In genomic region chr1:200671235-200671786, GRCh38 we compare ENCODE assay signal across 10 cellular contexts. TPM values are rescaled to one million over a fixed set of nuclear protein-coding genes. Genes with fewer than 3 reads are reported as not detected.
DNase-seq lines count a peak whose midpoint lies in the region; ATAC-seq and TF ChIP-seq lines count a peak whose summit lies in the region.
"Had no signal": no experiment of that assay in that cellular context is flagged by ENCODE, and none has a peak within 500 bp of the region (broad histone marks: within the 10 kb centered on the region; RNA-seq: fewer than 3 reads in every experiment).

No MANE protein-coding gene starts in this region.

- H3K4me3 Mint-ChIP-seq in activated CD8-positive, alpha-beta memory T cell treated with anti-CD3 and anti-CD28 coated beads, Interleukin-2, amount 10 ng/mL, durations not matched to agents 7 days and 5 days, result peak overlapping the region; percentile 98
- no peak overlapping the region for H3K4me3 Mint-ChIP-seq in glutamatergic neuron (ENCODE audit: unreplicated experiment)

- peak overlapping the region; percentile 78 for H3K4me3 ChIP-seq in OCI-LY7 (ENCODE audit: low read depth, low read length, poor library complexity, severe bottlenecking)
- H3K4me3 ChIP-seq in epithelial cell of esophagus (ENCODE audit: low read length), result peak overlapping the region; percentile 62
- no peak overlapping the region for H3K4me3 ChIP-seq in spleen

- no peaks in the 10 kb centered on the region for H3K9me2 ChIP-seq in OCI-LY7 (ENCODE audit: insufficient read depth, low read length)

- H3K4me2 ChIP-seq in OCI-LY7 (ENCODE audit: low read length), result peak overlapping the region; percentile 87

- WGBS in spleen, 5 donors, result 89 to 98% (median 94%) methylated on average over 5 of the region's 5 CpGs

- no peaks in the 10 kb centered on the region for H3K9me3 Mint-ChIP-seq in activated CD8-positive, alpha-beta memory T cell treated with anti-CD3 and anti-CD28 coated beads, Interleukin-2, amount 10 ng/mL, durations not matched to agents 7 days and 5 days (ENCODE audit: low read depth)
- H3K9me3 Mint-ChIP-seq in glutamatergic neuron (ENCODE audit: unreplicated experiment), result peaks cover under 1% of the 10 kb centered on the region
- H3K9me3 Mint-ChIP-seq: activated naive CD8-positive, alpha-beta T cell treated with anti-CD3 and anti-CD28 coated beads, Interleukin-2, amount 10 ng/mL, durations not matched to agents 7 days and 5 days had no signal

- H2AFZ ChIP-seq in OCI-LY7 (ENCODE audit: low read length), result peak overlapping the region; percentile 86; the same call in 1 of the 2 replicates

- no TSS peak for BruUV-seq in OCI-LY7 (replicated peaks; lab: Mats Ljungman, UMichigan)

- H3K79me2 ChIP-seq in OCI-LY7 (ENCODE audit: insufficient read depth, low read depth, low read length), result peaks cover 23% of the 10 kb centered on the region; the same call in 1 of the 2 replicates

- no peak for TF ChIP-seq POLR2A in spleen (IDR thresholded peaks at IDR 0.05)

- H3K4me1 ChIP-seq in OCI-LY7 (ENCODE audit: insufficient read depth, low read length, poor library complexity, severe bottlenecking) (peaks cover 16% of the 10 kb centered on the region), spleen (peaks cover 5 to 44% (median 31%) of the 10 kb centered on the region in 6 donors)

- H3K4me1 Mint-ChIP-seq in activated CD8-positive, alpha-beta memory T cell treated with anti-CD3 and anti-CD28 coated beads, Interleukin-2, amount 10 ng/mL, durations not matched to agents 7 days and 5 days, result peaks cover 36% of the 10 kb centered on the region
- H3K4me1 Mint-ChIP-seq in glutamatergic neuron (ENCODE audit: low read depth, unreplicated experiment), result peaks cover 11% of the 10 kb centered on the region

- H3K9me3 ChIP-seq in OCI-LY7 (ENCODE audit: low read length) (no peaks in the 10 kb centered on the region), spleen (no peaks in the 10 kb centered on the region)
- H3K9me3 ChIP-seq: vagina had no signal

- H3K36me3 Mint-ChIP-seq in activated CD8-positive, alpha-beta memory T cell treated with anti-CD3 and anti-CD28 coated beads, Interleukin-2, amount 10 ng/mL, durations not matched to agents 7 days and 5 days, result peaks cover 6% of the 10 kb centered on the region
- no peaks in the 10 kb centered on the region for H3K36me3 Mint-ChIP-seq in glutamatergic neuron (ENCODE audit: unreplicated experiment)

- H3K27ac ChIP-seq in OCI-LY7 (ENCODE audit: low read depth, low read length, poor library complexity, severe bottlenecking), result no peak overlapping the region
- peak overlapping the region in 5 of 8 donors; percentile 95 to 99 (median 99) for H3K27ac ChIP-seq in spleen

- H3K36me3 ChIP-seq in OCI-LY7 (ENCODE audit: insufficient read depth, low read length), result 0 out of 2 replicates have a peak, but pooled peaks cover 4% of the 10 kb centered on the region
- peaks cover 0 to 11% (median under 1%) of the 10 kb centered on the region in 6 donors for H3K36me3 ChIP-seq in spleen
- H3K36me3 ChIP-seq: vagina had no signal

- no peak for TF ChIP-seq CTCF in OCI-LY7 (conservative IDR thresholded peaks at IDR 0.05; ENCODE audit: low read length)
- TF ChIP-seq CTCF in epithelial cell of esophagus (IDR thresholded peaks at IDR 0.05; ENCODE audit: insufficient read depth, low read depth, low read length, missing control alignments), result no peak
- TF ChIP-seq CTCF in spleen (IDR thresholded peaks at IDR 0.05 in 8 of 11, conservative IDR thresholded peaks at IDR 0.05 in 3 of 11), result no peak
- TF ChIP-seq CTCF in glutamatergic neuron (IDR thresholded peaks at IDR 0.05; ENCODE audit: partially characterized antibody, unreplicated experiment), result no peak

- POLR2A ChIA-PET in OCI-LY7 (lab: Charles Lee), result interaction anchor here (0.7 to 4.1 kb wide), 9 partner anchors 8 to 349 kb away, joined by 3 to 27 read pairs (median 9); partner anchors contain the start of genes CAMSAP2 and KIF14

- H3K27ac Mint-ChIP-seq in activated CD8-positive, alpha-beta memory T cell treated with anti-CD3 and anti-CD28 coated beads, Interleukin-2, amount 10 ng/mL, durations not matched to agents 7 days and 5 days, result no peak overlapping the region
- no peak overlapping the region for H3K27ac Mint-ChIP-seq in glutamatergic neuron (ENCODE audit: unreplicated experiment)

- ATAC-seq in activated CD8-positive, alpha-beta memory T cell treated with anti-CD3 and anti-CD28 coated beads, Interleukin-2, amount 10 ng/mL, durations not matched to agents 7 days and 5 days, result no peak
- ATAC-seq in GM19328 (IDR thresholded peaks at IDR 0.05; ENCODE audit: unreplicated experiment), result no peak

- CTCF ChIA-PET in activated CD8-positive, alpha-beta memory T cell treated with anti-CD3 and anti-CD28 coated beads, Interleukin-2, amount 10 ng/mL, durations not matched to agents 7 days and 5 days (lab: Charles Lee), result interaction anchor here (1.3 to 4.5 kb wide), 3 partner anchors 17 to 50 kb away, joined by 3 to 52 read pairs (median 15); partner anchors contain the start of gene KIF14
- CTCF ChIA-PET in OCI-LY7 (lab: Charles Lee; ENCODE audit: unreplicated experiment), result no interaction called here

- intact Hi-C loops in OCI-LY7 (cut with micrococcal nuclease; ENCODE audit: unreplicated experiment), result no loop called here
- intact Hi-C loops in spleen (cut with DNase I; ENCODE audit: low total_unique reads), result loop anchor here (10.0 kb wide), 1 partner anchor 47 kb away; the partner anchor contains the start of gene KIF14

- DNase-seq in activated CD8-positive, alpha-beta memory T cell treated with anti-CD3 and anti-CD28 coated beads, Interleukin-2, amount 10 ng/mL, durations not matched to agents 7 days and 5 days, result no peak
- DNase-seq in activated CD8-positive, alpha-beta memory T cell treated with anti-CD3 and anti-CD28 coated beads for 24 hours, result no peak
- no peak for DNase-seq in OCI-LY7 (ENCODE audit: low spot score)
- DNase-seq in epithelial cell of esophagus (ENCODE audit: low read depth), result no peak
- DNase-seq in spleen, result no peak
- DNase-seq in hypothalamus (lab: John Stamatoyannopoulos, UW), result no peak
- no peak for DNase-seq in glutamatergic neuron
- DNase-seq: activated naive CD8-positive, alpha-beta T cell treated with anti-CD3 and anti-CD28 coated beads, Interleukin-2, amount 10 ng/mL, durations not matched to agents 7 days and 5 days had no signal

- H4K20me1 ChIP-seq in OCI-LY7 (ENCODE audit: insufficient read depth, low read length), result no peaks in the 10 kb centered on the region

- no peaks in the 10 kb centered on the region for H3K27me3 Mint-ChIP-seq in activated CD8-positive, alpha-beta memory T cell treated with anti-CD3 and anti-CD28 coated beads, Interleukin-2, amount 10 ng/mL, durations not matched to agents 7 days and 5 days
- peaks cover 3% of the 10 kb centered on the region for H3K27me3 Mint-ChIP-seq in glutamatergic neuron (ENCODE audit: unreplicated experiment)
- H3K27me3 Mint-ChIP-seq: activated naive CD8-positive, alpha-beta T cell treated with anti-CD3 and anti-CD28 coated beads, Interleukin-2, amount 10 ng/mL, durations not matched to agents 7 days and 5 days had no signal

- H3K27me3 ChIP-seq in spleen (replicated peaks in 1 of 7), result no peaks in the 10 kb centered on the region
- H3K27me3 ChIP-seq: vagina had no signal

RNA-seq across cellular contexts. Expression of gene DDX59, which starts 1.6 kb away (rescaled TPM):
- 10 to 100 TPM; 33.6 to 35.9 TPM for total RNA-seq in activated CD8-positive, alpha-beta memory T cell treated with anti-CD3 and anti-CD28 coated beads, Interleukin-2, amount 10 ng/mL, durations not matched to agents 7 days and 5 days
- 22.4 and 28.7 TPM in 2 replicates for total RNA-seq in OCI-LY7 (2014; rRNA removed; shearing (Covaris generic))
- total RNA-seq in OCI-LY7 (2022) (24.6 and 25.4 TPM in 2 replicates), spleen (10 to 100 TPM; 29.6 to 37.5 (median 30.1) TPM), glutamatergic neuron (ENCODE audit: unreplicated experiment) (10.6 TPM)
- 10 to 100 TPM; 21.4 to 40.2 (median 34.2) TPM for polyA plus RNA-seq in spleen

RNA-seq across cellular contexts. Expression of gene KIF14, which starts 50.8 kb away (rescaled TPM):
- 10 to 100 TPM; 30.8 TPM for total RNA-seq in activated CD8-positive, alpha-beta memory T cell treated with anti-CD3 and anti-CD28 coated beads, Interleukin-2, amount 10 ng/mL, durations not matched to agents 7 days and 5 days
- total RNA-seq in OCI-LY7 (2014; rRNA removed; shearing (Covaris generic)), result 15.0 and 17.8 TPM in 2 replicates
- total RNA-seq in OCI-LY7 (2022) (20.1 and 23.2 TPM in 2 replicates), spleen (1 to 10 TPM in 4 of 7 donors, under 1 TPM in 3; 0.58 to 3.3 (median 1.6) TPM), glutamatergic neuron (ENCODE audit: unreplicated experiment) (2.9 TPM)
- polyA plus RNA-seq in spleen, result under 1 TPM; 0.09 to 0.67 (median 0.29) TPM

Comparison
In these comparisons a context has a peak if more than half of its experiments do, and no peak if none do; other contexts are left out.
1. H3K4me3 ChIP-seq: peak in OCI-LY7 (single experiment) and epithelial cell of esophagus (single experiment); none in spleen (0 of 8).